In the genomic region with DNA sequence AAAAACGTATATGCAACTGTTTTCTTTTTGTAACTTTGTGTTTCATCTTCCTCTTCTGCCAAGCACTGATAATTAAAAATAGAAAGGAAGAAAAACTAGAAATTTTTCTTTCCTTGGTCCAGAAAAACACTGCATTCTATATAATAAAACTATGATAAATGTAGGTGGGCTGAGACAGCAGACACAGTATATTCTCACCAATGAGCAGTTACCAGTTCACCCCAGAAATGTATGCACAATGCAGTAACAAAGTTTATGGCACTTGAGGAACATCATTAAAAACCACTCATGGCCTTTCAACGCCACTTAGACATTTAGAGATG, we compare ENCODE assay signal across 1 cellular context.
TF ChIP-seq lines count a peak whose summit lies in the region.

No MANE protein-coding gene starts in this region.

TF ChIP-seq in HepG2, 621 proteins besides CTCF, POLR2A, EP300 and RAD21 (continued from another document):
- TF ChIP-seq ZHX2 (IDR thresholded peaks at IDR 0.05; ENCODE audit: low read depth): no peak
- no peak for TF ChIP-seq ZHX2 (CRISPR knock-in tag; IDR thresholded peaks at IDR 0.05; ENCODE audit: borderline replicate concordance)
